Comparison of ENCODE assay signal across 28 cellular contexts in genomic region chr18:69996951-69997798, GRCh38. TPM values are rescaled to one million over a fixed set of nuclear protein-coding genes. Genes with fewer than 3 reads are reported as not detected.
A peak's percentile ranks its signal among the peaks of the same experiment; 100 is the strongest.
DNase-seq lines count a peak whose midpoint lies in the region; ATAC-seq and TF ChIP-seq lines count a peak whose summit lies in the region.
"Had no signal": no experiment of that assay in that cellular context is flagged by ENCODE, and none has a peak within 500 bp of the region (broad histone marks: within the 10 kb centered on the region; RNA-seq: fewer than 3 reads in every experiment).

No MANE protein-coding gene starts in this region.

- intact Hi-C loops in activated CD4-positive, alpha-beta T cell treated with anti-CD3 and anti-CD28 coated beads for 36 hours (cut with DNase I, micrococcal nuclease): loop anchor here in 1 of 2 experiments (10.0 kb wide), 1 partner anchor 58 kb away; no protein-coding TSS in a partner anchor
- intact Hi-C loops in aorta (cut with DNase I): no loop called here

- H3K4me2 ChIP-seq in parathyroid adenoma (ENCODE audit: low read length): no peak overlapping the region

- peaks cover 57% of the 10 kb centered on the region for H3K36me3 Mint-ChIP-seq in activated CD4-positive, alpha-beta T cell treated with anti-CD3 and anti-CD28 coated beads for 36 hours (ENCODE audit: low read depth)
- peaks cover 4% of the 10 kb centered on the region for H3K36me3 Mint-ChIP-seq in chondrocyte (ENCODE audit: low read depth)

- H3K36me3 ChIP-seq in parathyroid adenoma (ENCODE audit: control insufficient read depth, insufficient read depth, low read length) (no peaks in the 10 kb centered on the region), aorta (ENCODE audit: control insufficient read depth in 1 of 2, insufficient read depth in 2 of 2, low read length in 1 of 2) (peaks cover 0 to 4% of the 10 kb centered on the region in 2 donors)
- peaks cover 5% of the 10 kb centered on the region for H3K36me3 ChIP-seq in effector memory CD4-positive, alpha-beta T cell (ENCODE audit: control insufficient read depth, insufficient read depth, low read length)
- H3K36me3 ChIP-seq: pancreas had no signal

- POLR2A ChIA-PET in activated CD4-positive, alpha-beta T cell treated with anti-CD3 and anti-CD28 coated beads for 36 hours (lab: Charles Lee): interaction anchor here (0.6 kb wide), 1 partner anchor 100 kb away, joined by 3 read pairs; no protein-coding TSS in a partner anchor

- H3K4me3 ChIP-seq in parathyroid adenoma (ENCODE audit: low read depth, low read length) (no peak overlapping the region), aorta (ENCODE audit: low read length in 2 of 2) (no peak overlapping the region)
- no peak overlapping the region for H3K4me3 ChIP-seq in effector memory CD4-positive, alpha-beta T cell (ENCODE audit: insufficient read depth, low read depth, low read length, poor library complexity, severe bottlenecking)
- H3K4me3 ChIP-seq: pancreas, sigmoid colon, SJSA1 had no signal

- no peak for ATAC-seq in activated CD4-positive, alpha-beta T cell treated with anti-CD3 and anti-CD28 coated beads for 36 hours
- no peak for ATAC-seq in aorta (ENCODE audit: low FRiP score)
- ATAC-seq: activated CD4-positive, CD25-positive, alpha-beta regulatory T cell treated with anti-CD3 and anti-CD28 coated beads, Interleukin-2, amount 50 U/mL, for 24 hours; activated T-cell treated with anti-CD3 and anti-CD28 coated beads, Interleukin-2, amount 50 U/mL, for 72 hours; naive thymus-derived CD4-positive, alpha-beta T cell; pancreas; T-cell had no signal

- H3K27ac ChIP-seq in parathyroid adenoma: no peak overlapping the region
- no peak overlapping the region for H3K27ac ChIP-seq in aorta (ENCODE audit: low read depth in 1 of 2, low read length in 2 of 2)
- no peak overlapping the region for H3K27ac ChIP-seq in effector memory CD4-positive, alpha-beta T cell (ENCODE audit: insufficient read depth, low read length, poor library complexity, severe bottlenecking)
- H3K27ac ChIP-seq: epithelial cell of prostate, pancreas, sigmoid colon, SJSA1 had no signal

- H2AFZ ChIP-seq in parathyroid adenoma: peak overlapping the region; percentile 17

- H3K9me3 ChIP-seq in parathyroid adenoma (ENCODE audit: control insufficient read depth, low read length) (no peaks in the 10 kb centered on the region), aorta (ENCODE audit: control insufficient read depth, low read length) (no peaks in the 10 kb centered on the region)
- no peaks in the 10 kb centered on the region for H3K9me3 ChIP-seq in effector memory CD4-positive, alpha-beta T cell (ENCODE audit: control insufficient read depth, low read length)
- H3K9me3 ChIP-seq: pancreas, SJSA1 had no signal

- no peak for DNase-seq in activated CD4-positive, alpha-beta T cell treated with anti-CD3 and anti-CD28 coated beads for 36 hours
- DNase-seq in activated CD4-positive, alpha-beta T cell treated with anti-CD3 and anti-CD28 coated beads, Interleukin-2, amount 50 U/mL, for 48 hours: no peak
- DNase-seq in LHCN-M2 (ENCODE audit: low read depth): peak; percentile 31
- DNase-seq in chondrocyte (ENCODE audit: low spot score): no peak
- DNase-seq in aorta: no peak
- no peak for DNase-seq in effector memory CD4-positive, alpha-beta T cell
- DNase-seq in NK-92 treated with Interleukin-12 subunit alpha and Interleukin-12 subunit beta, amount 100 ng/mL, for 24 hours (lab: John Stamatoyannopoulos, UW): no peak
- DNase-seq: 8988T; activated T-cell treated with anti-CD3 and anti-CD28 coated beads, Interleukin-2, amount 50 U/mL, for 72 hours; CD4-positive, alpha-beta T cell; cerebellar nuclear complex; HFFc6; KBM-7; mesendoderm; naive thymus-derived CD4-positive, alpha-beta T cell; NCI-H1694; NCI-H524; pancreas; sigmoid colon; stimulated activated CD4-positive, alpha-beta T cell treated with anti-CD3 and anti-CD28 coated beads, Interleukin-15, amount 100 ng/mL, for 24 hours; T-cell; trophoblast cell had no signal

- 55 to 56% methylated on average over 7 of the region's 7 CpGs for WGBS in aorta, 2 donors

- no peaks in the 10 kb centered on the region for H3K27me3 Mint-ChIP-seq in activated CD4-positive, alpha-beta T cell treated with anti-CD3 and anti-CD28 coated beads for 36 hours
- H3K27me3 Mint-ChIP-seq in chondrocyte (ENCODE audit: low read depth): no peaks in the 10 kb centered on the region
- H3K27me3 Mint-ChIP-seq: activated naive CD4-positive, alpha-beta T cell treated with anti-CD3 and anti-CD28 coated beads, Interleukin-2, amount 50 U/mL, for 24 hours; CD4-positive, alpha-beta T cell; naive thymus-derived CD4-positive, alpha-beta T cell; T-cell had no signal

- no peaks in the 10 kb centered on the region for H3K79me2 ChIP-seq in parathyroid adenoma

- CTCF ChIA-PET in activated CD4-positive, alpha-beta T cell treated with anti-CD3 and anti-CD28 coated beads for 36 hours (lab: Charles Lee): interaction anchor here (0.6 to 1.2 kb wide), 3 partner anchors 9 to 1314 kb away, joined by 3 read pairs; no protein-coding TSS in a partner anchor

- no peak overlapping the region for H3K9ac ChIP-seq in parathyroid adenoma

- no peaks in the 10 kb centered on the region for H3K4me1 ChIP-seq in parathyroid adenoma
- peaks cover 4% of the 10 kb centered on the region in 2 donors for H3K4me1 ChIP-seq in aorta (ENCODE audit: control insufficient read depth in 1 of 2, insufficient read depth in 2 of 2, low read length in 2 of 2)
- no peaks in the 10 kb centered on the region for H3K4me1 ChIP-seq in effector memory CD4-positive, alpha-beta T cell (ENCODE audit: control insufficient read depth, insufficient read depth, low read length, poor library complexity, severe bottlenecking)
- H3K4me1 ChIP-seq: sigmoid colon, SJSA1 had no signal

- H3K27ac Mint-ChIP-seq in activated CD4-positive, alpha-beta T cell treated with anti-CD3 and anti-CD28 coated beads for 36 hours: peak overlapping the region; percentile 3
- peak overlapping the region; percentile 49 for H3K27ac Mint-ChIP-seq in chondrocyte (ENCODE audit: unreplicated experiment)
- H3K27ac Mint-ChIP-seq: activated naive CD4-positive, alpha-beta T cell treated with anti-CD3 and anti-CD28 coated beads, Interleukin-2, amount 50 U/mL, for 24 hours; activated T-cell treated with anti-CD3 and anti-CD28 coated beads, Interleukin-2, amount 50 U/mL, for 72 hours; CD4-positive, alpha-beta T cell; HFFc6; T-cell had no signal

- TF ChIP-seq CTCF in chondrocyte (IDR thresholded peaks at IDR 0.05): no peak
- TF ChIP-seq CTCF in parathyroid adenoma (IDR thresholded peaks at IDR 0.05): no peak

- peaks cover 4% of the 10 kb centered on the region for H3K9me3 Mint-ChIP-seq in activated CD4-positive, alpha-beta T cell treated with anti-CD3 and anti-CD28 coated beads for 36 hours (ENCODE audit: low read depth)
- H3K9me3 Mint-ChIP-seq in chondrocyte (ENCODE audit: low read depth): no peaks in the 10 kb centered on the region
- H3K9me3 Mint-ChIP-seq: CD4-positive, alpha-beta T cell; HFFc6 had no signal

- peaks cover 13% of the 10 kb centered on the region for H3K4me1 Mint-ChIP-seq in activated CD4-positive, alpha-beta T cell treated with anti-CD3 and anti-CD28 coated beads for 36 hours
- H3K4me1 Mint-ChIP-seq in chondrocyte (ENCODE audit: low read depth): peaks cover 33% of the 10 kb centered on the region

- H3K27me3 ChIP-seq in parathyroid adenoma (ENCODE audit: control insufficient read depth, insufficient read depth, low read length) (no peaks in the 10 kb centered on the region), aorta (ENCODE audit: control insufficient read depth in 1 of 2, insufficient read depth in 2 of 2, low read length in 1 of 2) (no peaks in the 10 kb centered on the region)
- H3K27me3 ChIP-seq in effector memory CD4-positive, alpha-beta T cell (replicated peaks; ENCODE audit: control insufficient read depth, insufficient read depth, low read length, poor library complexity, severe bottlenecking): no peaks in the 10 kb centered on the region
- H3K27me3 ChIP-seq: pancreas, sigmoid colon, SJSA1 had no signal

- no peak overlapping the region for H3K4me3 Mint-ChIP-seq in activated CD4-positive, alpha-beta T cell treated with anti-CD3 and anti-CD28 coated beads for 36 hours
- H3K4me3 Mint-ChIP-seq in chondrocyte (ENCODE audit: unreplicated experiment): peak overlapping the region; percentile 1
- H3K4me3 Mint-ChIP-seq: activated naive CD4-positive, alpha-beta T cell treated with anti-CD3 and anti-CD28 coated beads, Interleukin-2, amount 50 U/mL, for 24 hours; activated T-cell treated with anti-CD3 and anti-CD28 coated beads, Interleukin-2, amount 50 U/mL, for 72 hours; CD4-positive, alpha-beta T cell; HFFc6; naive thymus-derived CD4-positive, alpha-beta T cell; T-cell had no signal

RNA-seq across cellular contexts. Expression of gene CD226, which starts 49.5 kb away (rescaled TPM):
- 10 to 100 TPM; 53.3 to 56.9 TPM for total RNA-seq in activated CD4-positive, alpha-beta T cell treated with anti-CD3 and anti-CD28 coated beads for 36 hours
- 0.38 and 0.69 TPM in 2 replicates for total RNA-seq in LHCN-M2 (2014; rRNA removed)
- polyA plus RNA-seq in LHCN-M2 (2012): 0.10 TPM
- total RNA-seq in chondrocyte: 0.62 to 1.3 TPM (median 0.82 TPM) in 3 replicates
- total RNA-seq in aorta: 1 to 10 TPM; 3.1 to 3.2 TPM
- under 1 TPM in 1 of 2 donors, not detected in 1; 0.15 TPM for polyA plus RNA-seq in aorta
- total RNA-seq: kidney epithelial cell had no signal

Comparison
In these comparisons a context has a peak if more than half of its experiments do, and no peak if none do; other contexts are left out.
1. RNA of gene CD226, which starts 49.5 kb away (total RNA-seq): 53.3 to 56.9 TPM in activated CD4-positive, alpha-beta T cell treated with anti-CD3 and anti-CD28 coated beads for 36 hours; 3.1 to 3.2 TPM in aorta, 0.38 to 0.69 TPM in LHCN-M2 and 0.62 to 1.3 TPM in chondrocyte; every median in the first group is over 10 times any median in the second.